In the genomic region with DNA sequence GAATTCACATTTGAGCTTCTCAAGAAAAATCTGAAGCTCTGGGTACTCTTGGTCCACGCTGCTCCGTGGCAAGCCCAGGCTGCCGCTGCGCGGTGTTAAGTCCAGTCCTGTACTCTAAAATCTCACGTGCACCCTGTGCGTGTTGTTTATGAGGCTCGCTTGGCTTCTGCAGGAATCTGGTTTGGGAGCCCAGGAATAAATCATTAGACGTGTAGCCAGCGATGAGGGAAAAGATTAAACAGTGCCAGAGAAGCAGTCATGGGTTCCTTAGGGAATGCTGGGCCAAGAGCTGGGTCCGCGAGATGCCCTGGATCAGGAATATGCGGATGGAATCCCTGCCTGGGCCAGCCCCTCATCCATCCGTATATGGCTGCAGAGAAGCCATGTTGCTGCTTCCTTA, we compare ENCODE assay signal across 1 cellular context.
TF ChIP-seq lines count a peak whose summit lies in the region.

No MANE protein-coding gene starts in this region.

TF ChIP-seq in GM23338, 12 proteins besides CTCF, POLR2A, EP300 and RAD21 (continued from another document):
- TF ChIP-seq ZNF462 (CRISPR knock-in tag; IDR thresholded peaks at IDR 0.05) (no peak), CREB1 (CRISPR knock-in tag; IDR thresholded peaks at IDR 0.05; ENCODE audit: low read depth) (no peak), ZNF331 (CRISPR knock-in tag; IDR thresholded peaks at IDR 0.05; ENCODE audit: low read depth) (no peak), EZH2 (IDR thresholded peaks at IDR 0.05; ENCODE audit: low read depth, unreplicated experiment) (no peak), STAT1 (IDR thresholded peaks at IDR 0.05; ENCODE audit: unreplicated experiment) (no peak), ZNF114 (CRISPR knock-in tag; IDR thresholded peaks at IDR 0.05) (no peak)
- TF ChIP-seq, protein P1, sequence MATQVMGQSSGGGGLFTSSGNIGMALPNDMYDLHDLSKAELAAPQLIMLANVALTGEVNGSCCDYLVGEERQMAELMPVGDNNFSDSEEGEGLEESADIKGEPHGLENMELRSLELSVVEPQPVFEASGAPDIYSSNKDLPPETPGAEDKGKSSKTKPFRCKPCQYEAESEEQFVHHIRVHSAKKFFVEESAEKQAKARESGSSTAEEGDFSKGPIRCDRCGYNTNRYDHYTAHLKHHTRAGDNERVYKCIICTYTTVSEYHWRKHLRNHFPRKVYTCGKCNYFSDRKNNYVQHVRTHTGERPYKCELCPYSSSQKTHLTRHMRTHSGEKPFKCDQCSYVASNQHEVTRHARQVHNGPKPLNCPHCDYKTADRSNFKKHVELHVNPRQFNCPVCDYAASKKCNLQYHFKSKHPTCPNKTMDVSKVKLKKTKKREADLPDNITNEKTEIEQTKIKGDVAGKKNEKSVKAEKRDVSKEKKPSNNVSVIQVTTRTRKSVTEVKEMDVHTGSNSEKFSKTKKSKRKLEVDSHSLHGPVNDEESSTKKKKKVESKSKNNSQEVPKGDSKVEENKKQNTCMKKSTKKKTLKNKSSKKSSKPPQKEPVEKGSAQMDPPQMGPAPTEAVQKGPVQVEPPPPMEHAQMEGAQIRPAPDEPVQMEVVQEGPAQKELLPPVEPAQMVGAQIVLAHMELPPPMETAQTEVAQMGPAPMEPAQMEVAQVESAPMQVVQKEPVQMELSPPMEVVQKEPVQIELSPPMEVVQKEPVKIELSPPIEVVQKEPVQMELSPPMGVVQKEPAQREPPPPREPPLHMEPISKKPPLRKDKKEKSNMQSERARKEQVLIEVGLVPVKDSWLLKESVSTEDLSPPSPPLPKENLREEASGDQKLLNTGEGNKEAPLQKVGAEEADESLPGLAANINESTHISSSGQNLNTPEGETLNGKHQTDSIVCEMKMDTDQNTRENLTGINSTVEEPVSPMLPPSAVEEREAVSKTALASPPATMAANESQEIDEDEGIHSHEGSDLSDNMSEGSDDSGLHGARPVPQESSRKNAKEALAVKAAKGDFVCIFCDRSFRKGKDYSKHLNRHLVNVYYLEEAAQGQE (IDR thresholded peaks at IDR 0.05; ENCODE audit: unreplicated experiment), result no peak
- TF ChIP-seq, protein P2, sequence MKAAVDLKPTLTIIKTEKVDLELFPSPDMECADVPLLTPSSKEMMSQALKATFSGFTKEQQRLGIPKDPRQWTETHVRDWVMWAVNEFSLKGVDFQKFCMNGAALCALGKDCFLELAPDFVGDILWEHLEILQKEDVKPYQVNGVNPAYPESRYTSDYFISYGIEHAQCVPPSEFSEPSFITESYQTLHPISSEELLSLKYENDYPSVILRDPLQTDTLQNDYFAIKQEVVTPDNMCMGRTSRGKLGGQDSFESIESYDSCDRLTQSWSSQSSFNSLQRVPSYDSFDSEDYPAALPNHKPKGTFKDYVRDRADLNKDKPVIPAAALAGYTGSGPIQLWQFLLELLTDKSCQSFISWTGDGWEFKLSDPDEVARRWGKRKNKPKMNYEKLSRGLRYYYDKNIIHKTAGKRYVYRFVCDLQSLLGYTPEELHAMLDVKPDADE (IDR thresholded peaks at IDR 0.05), result no peak
TF ChIP-seq in GM23338: peak in this region for 0.
